1 cellular context compared by ENCODE assay signal in genomic region chr12:92144045-92144630, GRCh38.
TF ChIP-seq lines count a peak whose summit lies in the region.

No MANE protein-coding gene starts in this region.

TF ChIP-seq in GM12878, 131 proteins besides CTCF, POLR2A, EP300 and RAD21 (continued from another document and continues in another):
- no peak for TF ChIP-seq BMI1 (IDR thresholded peaks at IDR 0.05; ENCODE audit: borderline replicate concordance)
- peak; percentile 65 for TF ChIP-seq CUX1 (IDR thresholded peaks at IDR 0.05; ENCODE audit: insufficient replicate concordance, low read depth, low read length)
- 0 out of 2 replicates have a peak, but pooled peaks have one; percentile 37 for TF ChIP-seq CHD2 (IDR thresholded peaks at IDR 0.05; ENCODE audit: borderline replicate concordance, low read depth, low read length)
- TF ChIP-seq ZNF622 (IDR thresholded peaks at IDR 0.05) = no peak
- no peak for TF ChIP-seq ZNF207 (IDR thresholded peaks at IDR 0.05; ENCODE audit: borderline replicate concordance)
- TF ChIP-seq MYB (IDR thresholded peaks at IDR 0.05; ENCODE audit: borderline replicate concordance, low read depth, low read length) = no peak
- TF ChIP-seq SIX5 (IDR thresholded peaks at IDR 0.05; ENCODE audit: low read depth, low read length, severe bottlenecking) = no peak
- TF ChIP-seq, protein P1, sequence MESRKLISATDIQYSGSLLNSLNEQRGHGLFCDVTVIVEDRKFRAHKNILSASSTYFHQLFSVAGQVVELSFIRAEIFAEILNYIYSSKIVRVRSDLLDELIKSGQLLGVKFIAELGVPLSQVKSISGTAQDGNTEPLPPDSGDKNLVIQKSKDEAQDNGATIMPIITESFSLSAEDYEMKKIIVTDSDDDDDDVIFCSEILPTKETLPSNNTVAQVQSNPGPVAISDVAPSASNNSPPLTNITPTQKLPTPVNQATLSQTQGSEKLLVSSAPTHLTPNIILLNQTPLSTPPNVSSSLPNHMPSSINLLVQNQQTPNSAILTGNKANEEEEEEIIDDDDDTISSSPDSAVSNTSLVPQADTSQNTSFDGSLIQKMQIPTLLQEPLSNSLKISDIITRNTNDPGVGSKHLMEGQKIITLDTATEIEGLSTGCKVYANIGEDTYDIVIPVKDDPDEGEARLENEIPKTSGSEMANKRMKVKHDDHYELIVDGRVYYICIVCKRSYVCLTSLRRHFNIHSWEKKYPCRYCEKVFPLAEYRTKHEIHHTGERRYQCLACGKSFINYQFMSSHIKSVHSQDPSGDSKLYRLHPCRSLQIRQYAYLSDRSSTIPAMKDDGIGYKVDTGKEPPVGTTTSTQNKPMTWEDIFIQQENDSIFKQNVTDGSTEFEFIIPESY (IDR thresholded peaks at IDR 0.05) = no peak
- no peak for TF ChIP-seq IKZF2 (IDR thresholded peaks at IDR 0.05)
- no peak for TF ChIP-seq ZNF24 (IDR thresholded peaks at IDR 0.05)
- TF ChIP-seq BCL11A (IDR thresholded peaks at IDR 0.05; ENCODE audit: low read depth, low read length) = no peak
- TF ChIP-seq MEF2A (IDR thresholded peaks at IDR 0.05; ENCODE audit: insufficient read depth, low read depth, low read length) = no peak
- no peak for TF ChIP-seq ATF7 (IDR thresholded peaks at IDR 0.05; ENCODE audit: low read depth)
- TF ChIP-seq SUZ12 (IDR thresholded peaks at IDR 0.05; ENCODE audit: unreplicated experiment) = no peak
- no peak for TF ChIP-seq CHD1 (IDR thresholded peaks at IDR 0.05; ENCODE audit: low read depth, low read length)
- TF ChIP-seq KLF5 (IDR thresholded peaks at IDR 0.05; ENCODE audit: partially characterized antibody) = no peak
- no peak for TF ChIP-seq IRF4 (IDR thresholded peaks at IDR 0.05; ENCODE audit: low read depth, low read length)
- no peak for TF ChIP-seq TCF7 (IDR thresholded peaks at IDR 0.05; ENCODE audit: borderline replicate concordance)
- no peak for TF ChIP-seq ZNF217 (IDR thresholded peaks at IDR 0.05)
- peak; percentile 14; the same call in 1 of the 2 replicates for TF ChIP-seq TBL1XR1 (IDR thresholded peaks at IDR 0.05; ENCODE audit: low read depth, low read length)
- TF ChIP-seq E4F1 (IDR thresholded peaks at IDR 0.05; ENCODE audit: borderline replicate concordance, partially characterized antibody) = no peak
- TF ChIP-seq ZBED1 (IDR thresholded peaks at IDR 0.05; ENCODE audit: borderline replicate concordance) = no peak; the same call in 1 of the 2 replicates
- TF ChIP-seq EED (IDR thresholded peaks at IDR 0.05; ENCODE audit: low read depth) = peak; percentile 42; the same call in 1 of the 2 replicates
- no peak for TF ChIP-seq HDAC2 (IDR thresholded peaks at IDR 0.05)
- TF ChIP-seq TCF3 (IDR thresholded peaks at IDR 0.05; ENCODE audit: borderline replicate concordance, insufficient read depth, low read depth, low read length) = no peak
- TF ChIP-seq E2F4 (IDR thresholded peaks at IDR 0.05; ENCODE audit: low read depth, low read length) = no peak
- TF ChIP-seq GATAD2B (conservative IDR thresholded peaks at IDR 0.05; ENCODE audit: low read depth) = no peak
- TF ChIP-seq SP1 (IDR thresholded peaks at IDR 0.05; ENCODE audit: low read depth, low read length) = no peak
- TF ChIP-seq ETV6 (conservative IDR thresholded peaks at IDR 0.05 in 1 of 2, IDR thresholded peaks at IDR 0.05 in 1 of 2; ENCODE audit: borderline replicate concordance in 1 of 2, low read depth in 1 of 2) = no peak
- TF ChIP-seq LARP7 (IDR thresholded peaks at IDR 0.05) = no peak; the same call in 1 of the 2 replicates
- no peak for TF ChIP-seq CBX3 (IDR thresholded peaks at IDR 0.05; ENCODE audit: borderline replicate concordance, low read depth)
- TF ChIP-seq ZZZ3 (IDR thresholded peaks at IDR 0.05; ENCODE audit: control insufficient read depth, insufficient read length, low read depth) = no peak
- TF ChIP-seq, protein P2, sequence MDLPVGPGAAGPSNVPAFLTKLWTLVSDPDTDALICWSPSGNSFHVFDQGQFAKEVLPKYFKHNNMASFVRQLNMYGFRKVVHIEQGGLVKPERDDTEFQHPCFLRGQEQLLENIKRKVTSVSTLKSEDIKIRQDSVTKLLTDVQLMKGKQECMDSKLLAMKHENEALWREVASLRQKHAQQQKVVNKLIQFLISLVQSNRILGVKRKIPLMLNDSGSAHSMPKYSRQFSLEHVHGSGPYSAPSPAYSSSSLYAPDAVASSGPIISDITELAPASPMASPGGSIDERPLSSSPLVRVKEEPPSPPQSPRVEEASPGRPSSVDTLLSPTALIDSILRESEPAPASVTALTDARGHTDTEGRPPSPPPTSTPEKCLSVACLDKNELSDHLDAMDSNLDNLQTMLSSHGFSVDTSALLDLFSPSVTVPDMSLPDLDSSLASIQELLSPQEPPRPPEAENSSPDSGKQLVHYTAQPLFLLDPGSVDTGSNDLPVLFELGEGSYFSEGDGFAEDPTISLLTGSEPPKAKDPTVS (IDR thresholded peaks at IDR 0.05; ENCODE audit: low read depth, low read length) = no peak
- no peak for TF ChIP-seq CEBPB (IDR thresholded peaks at IDR 0.05; ENCODE audit: borderline replicate concordance in 1 of 2, low read depth in 2 of 2, low read length in 2 of 2)
- no peak for TF ChIP-seq SRF (IDR thresholded peaks at IDR 0.05; ENCODE audit: low read depth in 2 of 2, low read length in 2 of 2)
- no peak for TF ChIP-seq CEBPZ (IDR thresholded peaks at IDR 0.05; ENCODE audit: low read depth, low read length)
- TF ChIP-seq, protein P3, sequence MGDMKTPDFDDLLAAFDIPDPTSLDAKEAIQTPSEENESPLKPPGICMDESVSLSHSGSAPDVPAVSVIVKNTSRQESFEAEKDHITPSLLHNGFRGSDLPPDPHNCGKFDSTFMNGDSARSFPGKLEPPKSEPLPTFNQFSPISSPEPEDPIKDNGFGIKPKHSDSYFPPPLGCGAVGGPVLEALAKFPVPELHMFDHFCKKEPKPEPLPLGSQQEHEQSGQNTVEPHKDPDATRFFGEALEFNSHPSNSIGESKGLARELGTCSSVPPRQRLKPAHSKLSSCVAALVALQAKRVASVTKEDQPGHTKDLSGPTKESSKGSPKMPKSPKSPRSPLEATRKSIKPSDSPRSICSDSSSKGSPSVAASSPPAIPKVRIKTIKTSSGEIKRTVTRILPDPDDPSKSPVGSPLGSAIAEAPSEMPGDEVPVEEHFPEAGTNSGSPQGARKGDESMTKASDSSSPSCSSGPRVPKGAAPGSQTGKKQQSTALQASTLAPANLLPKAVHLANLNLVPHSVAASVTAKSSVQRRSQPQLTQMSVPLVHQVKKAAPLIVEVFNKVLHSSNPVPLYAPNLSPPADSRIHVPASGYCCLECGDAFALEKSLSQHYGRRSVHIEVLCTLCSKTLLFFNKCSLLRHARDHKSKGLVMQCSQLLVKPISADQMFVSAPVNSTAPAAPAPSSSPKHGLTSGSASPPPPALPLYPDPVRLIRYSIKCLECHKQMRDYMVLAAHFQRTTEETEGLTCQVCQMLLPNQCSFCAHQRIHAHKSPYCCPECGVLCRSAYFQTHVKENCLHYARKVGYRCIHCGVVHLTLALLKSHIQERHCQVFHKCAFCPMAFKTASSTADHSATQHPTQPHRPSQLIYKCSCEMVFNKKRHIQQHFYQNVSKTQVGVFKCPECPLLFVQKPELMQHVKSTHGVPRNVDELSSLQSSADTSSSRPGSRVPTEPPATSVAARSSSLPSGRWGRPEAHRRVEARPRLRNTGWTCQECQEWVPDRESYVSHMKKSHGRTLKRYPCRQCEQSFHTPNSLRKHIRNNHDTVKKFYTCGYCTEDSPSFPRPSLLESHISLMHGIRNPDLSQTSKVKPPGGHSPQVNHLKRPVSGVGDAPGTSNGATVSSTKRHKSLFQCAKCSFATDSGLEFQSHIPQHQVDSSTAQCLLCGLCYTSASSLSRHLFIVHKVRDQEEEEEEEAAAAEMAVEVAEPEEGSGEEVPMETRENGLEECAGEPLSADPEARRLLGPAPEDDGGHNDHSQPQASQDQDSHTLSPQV (IDR thresholded peaks at IDR 0.05) = no peak
- TF ChIP-seq NFXL1 (IDR thresholded peaks at IDR 0.05; ENCODE audit: borderline replicate concordance) = no peak
- no peak for TF ChIP-seq HCFC1 (IDR thresholded peaks at IDR 0.05; ENCODE audit: low read length)
- no peak; the same call in 1 of the 2 replicates for TF ChIP-seq MTA3 (IDR thresholded peaks at IDR 0.05; ENCODE audit: borderline replicate concordance, low read length)
- TF ChIP-seq BACH1 (IDR thresholded peaks at IDR 0.05; ENCODE audit: borderline replicate concordance) = peak; percentile 24; the same call in 1 of the 2 replicates
- no peak for TF ChIP-seq NFYA (IDR thresholded peaks at IDR 0.05; ENCODE audit: borderline replicate concordance, low read depth, low read length)
- TF ChIP-seq ZNF384 (IDR thresholded peaks at IDR 0.05; ENCODE audit: borderline replicate concordance, low read depth, low read length) = no peak
- TF ChIP-seq TAF1 (IDR thresholded peaks at IDR 0.05; ENCODE audit: borderline replicate concordance, low read depth, low read length) = peak; percentile 44; the same call in 1 of the 2 replicates
- no peak for TF ChIP-seq MTA2 (IDR thresholded peaks at IDR 0.05; ENCODE audit: low read depth)
- TF ChIP-seq IKZF1 (conservative IDR thresholded peaks at IDR 0.05) = no peak
